8 cellular contexts compared by ENCODE assay signal in genomic region chr12:57518920-57519757, GRCh38. TPM values are rescaled to one million over a fixed set of nuclear protein-coding genes. Genes with fewer than 3 reads are reported as not detected.
DNase-seq lines count a peak whose midpoint lies in the region; ATAC-seq and TF ChIP-seq lines count a peak whose summit lies in the region.

No MANE protein-coding gene starts in this region.

- ATAC-seq in GM19452 (IDR thresholded peaks at IDR 0.05; ENCODE audit: unreplicated experiment) (no peak), HG03521 (IDR thresholded peaks at IDR 0.05; ENCODE audit: unreplicated experiment) (no peak)

- H3K27ac ChIP-seq in fibroblast of lung (ENCODE audit: insufficient read depth, low read length): peak overlapping the region; percentile 97
- peak overlapping the region; percentile 100 for H3K27ac ChIP-seq in neutrophil

- H3K9me3 ChIP-seq in fibroblast of lung (ENCODE audit: control insufficient read depth, insufficient read depth, low read depth, low read length) (no peaks in the 10 kb centered on the region), neutrophil (no peaks in the 10 kb centered on the region)

- H3K4me1 Mint-ChIP-seq in activated naive CD4-positive, alpha-beta T cell treated with anti-CD3 and anti-CD28 coated beads, Interleukin-2, amount 10 ng/mL, durations not matched to agents 7 days and 5 days: peaks cover 52% of the 10 kb centered on the region

- DNase-seq in activated naive CD4-positive, alpha-beta T cell treated with anti-CD3 and anti-CD28 coated beads, Interleukin-2, amount 10 ng/mL, durations not matched to agents 7 days and 5 days: no peak
- no peak for DNase-seq in activated naive CD4-positive, alpha-beta T cell treated with Interleukin-2 at 50 U/mL for 16 hours
- DNase-seq in UCSD-AML1 (lab: John Stamatoyannopoulos, UW; ENCODE audit: unreplicated experiment): peak; percentile 58
- DNase-seq in fibroblast of lung (ENCODE audit: low read depth in 2 of 2): peak; percentile 16 to 55
- no peak for DNase-seq in NOMO-1 treated with DMSO at 0.1 percent for 48 hours (lab: John Stamatoyannopoulos, UW; ENCODE audit: unreplicated experiment)

- peaks cover 48% of the 10 kb centered on the region for H3K79me2 ChIP-seq in fibroblast of lung (ENCODE audit: control insufficient read depth, insufficient read depth, low read length)

- H4K20me1 ChIP-seq in fibroblast of lung (ENCODE audit: control insufficient read depth, extremely low read depth, insufficient read depth, low read length): peaks cover 3% of the 10 kb centered on the region

- no peaks in the 10 kb centered on the region for H3K27me3 ChIP-seq in fibroblast of lung (ENCODE audit: control insufficient read depth, insufficient read depth, low read length)
- H3K27me3 ChIP-seq in neutrophil: no peaks in the 10 kb centered on the region

- H3K27ac Mint-ChIP-seq in activated naive CD4-positive, alpha-beta T cell treated with anti-CD3 and anti-CD28 coated beads, Interleukin-2, amount 10 ng/mL, durations not matched to agents 7 days and 5 days: peak overlapping the region; percentile 100

- peak overlapping the region; percentile 94 for H3K9ac ChIP-seq in fibroblast of lung (ENCODE audit: insufficient read depth, low read length)

- CTCF ChIA-PET in activated naive CD4-positive, alpha-beta T cell treated with anti-CD3 and anti-CD28 coated beads, Interleukin-2, amount 10 ng/mL, durations not matched to agents 7 days and 5 days (lab: Charles Lee): interaction anchor here (0.9 kb wide), 2 partner anchors 33 to 43 kb away, joined by 3 read pairs; no protein-coding TSS in a partner anchor

- H3K9me3 Mint-ChIP-seq in activated naive CD4-positive, alpha-beta T cell treated with anti-CD3 and anti-CD28 coated beads, Interleukin-2, amount 10 ng/mL, durations not matched to agents 7 days and 5 days: no peaks in the 10 kb centered on the region

- TF ChIP-seq CTCF in fibroblast of lung (conservative IDR thresholded peaks at IDR 0.05 in 1 of 2, IDR thresholded peaks at IDR 0.05 in 1 of 2; ENCODE audit: low read depth in 1 of 2, low read length in 2 of 2) (no peak), neutrophil (IDR thresholded peaks at IDR 0.05) (no peak)

- H3K4me2 ChIP-seq in fibroblast of lung (ENCODE audit: extremely low read depth, insufficient read depth, low read length): peak overlapping the region; percentile 99

- peaks cover 61% of the 10 kb centered on the region for H3K36me3 Mint-ChIP-seq in activated naive CD4-positive, alpha-beta T cell treated with anti-CD3 and anti-CD28 coated beads, Interleukin-2, amount 10 ng/mL, durations not matched to agents 7 days and 5 days

- H3K4me1 ChIP-seq in fibroblast of lung (ENCODE audit: control insufficient read depth, extremely low read depth, insufficient read depth, low read length): peaks cover 31% of the 10 kb centered on the region
- peaks cover 43 to 45% of the 10 kb centered on the region in 2 experiments for H3K4me1 ChIP-seq in neutrophil (ENCODE audit: control insufficient read depth in 1 of 2, insufficient read depth in 1 of 2, low read depth in 1 of 2, low read length in 1 of 2)

- H3K36me3 ChIP-seq in fibroblast of lung (ENCODE audit: control insufficient read depth, insufficient read depth, low read length) (peaks cover 25% of the 10 kb centered on the region), neutrophil (peaks cover 48% of the 10 kb centered on the region)

- H3K4me3 Mint-ChIP-seq in activated naive CD4-positive, alpha-beta T cell treated with anti-CD3 and anti-CD28 coated beads, Interleukin-2, amount 10 ng/mL, durations not matched to agents 7 days and 5 days: peak overlapping the region; percentile 96

- H3K27me3 Mint-ChIP-seq in activated naive CD4-positive, alpha-beta T cell treated with anti-CD3 and anti-CD28 coated beads, Interleukin-2, amount 10 ng/mL, durations not matched to agents 7 days and 5 days: peaks cover 5% of the 10 kb centered on the region

- H3K4me3 ChIP-seq in fibroblast of lung (replicated peaks in 1 of 4; ENCODE audit: control extremely low read depth in 1 of 4, insufficient read depth in 1 of 4, low read depth in 3 of 4, low read length in 4 of 4) (peak overlapping the region; percentile 73 to 99 (median 84)), neutrophil (ENCODE audit: low read depth in 1 of 2, low read length in 1 of 2) (peak overlapping the region; percentile 78 to 98)

- no peak overlapping the region for H2AFZ ChIP-seq in fibroblast of lung (ENCODE audit: low read length)

RNA-seq across cellular contexts. Expression of gene DDIT3, which starts 1.2 kb away (rescaled TPM):
- 249 and 265 TPM in 2 replicates for total RNA-seq in fibroblast of lung
- polyA plus RNA-seq in fibroblast of lung: 32.5 and 57.8 TPM in 2 replicates
- polyA plus RNA-seq in fibroblast of lung (2012): 28.2 and 52.6 TPM in 2 replicates
- 7.6 and 13.9 TPM in 2 replicates for polyA minus RNA-seq in fibroblast of lung (ENCODE audit: low replicate concordance)

RNA-seq across cellular contexts. Expression of gene MBD6, which starts 3.5 kb away (rescaled TPM):
- 5.1 and 7.1 TPM in 2 replicates for total RNA-seq in fibroblast of lung
- polyA plus RNA-seq in fibroblast of lung: 3.0 and 3.1 TPM in 2 replicates
- polyA plus RNA-seq in fibroblast of lung (2012): 19.3 and 19.4 TPM in 2 replicates
- 16.7 and 22.9 TPM in 2 replicates for polyA minus RNA-seq in fibroblast of lung (ENCODE audit: low replicate concordance)

RNA-seq across cellular contexts. Expression of gene DCTN2, which starts 27.9 kb away (rescaled TPM):
- 101 and 108 TPM in 2 replicates for total RNA-seq in fibroblast of lung
- polyA plus RNA-seq in fibroblast of lung: 211 and 229 TPM in 2 replicates
- 160 and 172 TPM in 2 replicates for polyA plus RNA-seq in fibroblast of lung (2012)
- 97.2 and 166 TPM in 2 replicates for polyA minus RNA-seq in fibroblast of lung (ENCODE audit: low replicate concordance)

RNA-seq across cellular contexts. Expression of gene KIF5A, which starts 30.7 kb away (rescaled TPM):
- total RNA-seq in fibroblast of lung: 0.51 and 1.3 TPM in 2 replicates
- 0.53 and 0.89 TPM in 2 replicates for polyA plus RNA-seq in fibroblast of lung
- polyA plus RNA-seq in fibroblast of lung (2012): 0.37 and 0.76 TPM in 2 replicates
- polyA minus RNA-seq in fibroblast of lung (ENCODE audit: low replicate concordance): 0.19 and 3.7 TPM in 2 replicates

RNA-seq across cellular contexts. Expression of gene MARS1, which starts 31.3 kb away (rescaled TPM):
- total RNA-seq in fibroblast of lung: 223 and 352 TPM in 2 replicates
- 89.9 and 103 TPM in 2 replicates for polyA plus RNA-seq in fibroblast of lung
- polyA plus RNA-seq in fibroblast of lung (2012): 127 and 147 TPM in 2 replicates
- 393 and 409 TPM in 2 replicates for polyA minus RNA-seq in fibroblast of lung (ENCODE audit: low replicate concordance)

Comparison
In these comparisons a context has a peak if more than half of its experiments do, and no peak if none do; other contexts are left out.
1. DNase-seq: peak in UCSD-AML1 (single experiment) and fibroblast of lung (2 of 2); none in activated naive CD4-positive, alpha-beta T cell treated with anti-CD3 and anti-CD28 coated beads, Interleukin-2, amount 10 ng/mL, durations not matched to agents 7 days and 5 days (single experiment), activated naive CD4-positive, alpha-beta T cell treated with Interleukin-2 at 50 U/mL for 16 hours (single experiment) and NOMO-1 treated with DMSO at 0.1 percent for 48 hours (single experiment).